Comparison of ENCODE assay signal across 12 cellular contexts in genomic region chr11:9017773-9018172, GRCh38. TPM values are rescaled to one million over a fixed set of nuclear protein-coding genes. Genes with fewer than 3 reads are reported as not detected.
DNase-seq lines count a peak whose midpoint lies in the region; ATAC-seq and TF ChIP-seq lines count a peak whose summit lies in the region.
"Had no signal": no experiment of that assay in that cellular context is flagged by ENCODE, and none has a peak within 500 bp of the region (broad histone marks: within the 10 kb centered on the region; RNA-seq: fewer than 3 reads in every experiment).

No MANE protein-coding gene starts in this region.

- TF ChIP-seq CTCF in GM10248 (IDR thresholded peaks at IDR 0.05; ENCODE audit: control extremely low read depth, extremely low read depth, low read depth, missing control alignments) (no peak), gastrocnemius medialis (IDR thresholded peaks at IDR 0.05 in 4 of 5, conservative IDR thresholded peaks at IDR 0.05 in 1 of 5) (no peak)

- in situ Hi-C loops in gastrocnemius medialis (cut with MboI; ENCODE audit: low sequenced_read_pairs in 4 of 4), result loop anchor here (5.0 to 25.0 kb wide), 4 partner anchors 115 to 470 kb away; no protein-coding TSS in a partner anchor

- H3K9me3 ChIP-seq in SJCRH30 (replicated peaks) (no peaks in the 10 kb centered on the region; the same call in 1 of the 2 replicates), gastrocnemius medialis (no peaks in the 10 kb centered on the region)

- no peak overlapping the region for H3K4me3 ChIP-seq in SJCRH30
- H3K4me3 ChIP-seq in gastrocnemius medialis, result no peak overlapping the region

- ATAC-seq in gastrocnemius medialis (peak; percentile 51 to 54), GM21390 (IDR thresholded peaks at IDR 0.05; ENCODE audit: unreplicated experiment) (no peak), GM19467 (IDR thresholded peaks at IDR 0.05; ENCODE audit: unreplicated experiment) (no peak)
- ATAC-seq: HCT116 had no signal

- intact Hi-C loops in gastrocnemius medialis (cut with DNase I; ENCODE audit: low total_unique reads), result no loop called here

- H3K9me3 Mint-ChIP-seq in activated T-cell treated with anti-CD3 and anti-CD28 coated beads, Interleukin-2, amount 50 U/mL, for 24 hours, result no peaks in the 10 kb centered on the region

- peaks cover 16% of the 10 kb centered on the region for H3K4me1 ChIP-seq in SJCRH30
- peaks cover 0 to 16% of the 10 kb centered on the region in 2 donors for H3K4me1 ChIP-seq in gastrocnemius medialis
- H3K4me1 ChIP-seq: parathyroid adenoma had no signal

- H3K36me3 ChIP-seq in SJCRH30 (no peaks in the 10 kb centered on the region), gastrocnemius medialis (no peaks in the 10 kb centered on the region)

- POLR2A ChIA-PET in GM10248 (lab: Yijun Ruan, JAX), result no interaction called here

- H3K27ac Mint-ChIP-seq in activated T-cell treated with anti-CD3 and anti-CD28 coated beads, Interleukin-2, amount 50 U/mL, for 24 hours, result no peak overlapping the region

- CTCF ChIA-PET in GM10248 (lab: Yijun Ruan, JAX), result interaction anchor here (1.1 to 10.3 kb wide), 7 partner anchors 12 to 489 kb away, joined by 3 to 224 read pairs (median 35); partner anchors contain the start of gene NRIP3

- no peak overlapping the region for H3K4me3 Mint-ChIP-seq in activated T-cell treated with anti-CD3 and anti-CD28 coated beads, Interleukin-2, amount 50 U/mL, for 24 hours

- no peaks in the 10 kb centered on the region for H3K36me3 Mint-ChIP-seq in activated T-cell treated with anti-CD3 and anti-CD28 coated beads, Interleukin-2, amount 50 U/mL, for 24 hours (ENCODE audit: low read depth)

- no peaks in the 10 kb centered on the region for H3K27me3 ChIP-seq in SJCRH30
- no peaks in the 10 kb centered on the region for H3K27me3 ChIP-seq in gastrocnemius medialis

- DNase-seq in GM10248 (ENCODE audit: extremely low spot score) (peak; percentile 28), SJCRH30 (peak; percentile 31 to 43), globus pallidus (ENCODE audit: low spot score) (peak; percentile 35), gastrocnemius medialis (peak; percentile 36 to 52), OCI-M2 (lab: John Stamatoyannopoulos, UW; ENCODE audit: unreplicated experiment) (no peak)
- DNase-seq in activated T-cell treated with anti-CD3 and anti-CD28 coated beads, Interleukin-2, amount 50 U/mL, for 24 hours, result no peak
- DNase-seq: activated T-cell treated with anti-CD3 and anti-CD28 coated beads, Interleukin-2, amount 50 U/mL, for 48 hours; NCI-H345 had no signal

- H3K27ac ChIP-seq in SJCRH30 (no peak overlapping the region), gastrocnemius medialis (no peak overlapping the region)
- H3K27ac ChIP-seq: parathyroid adenoma had no signal

- peaks cover 15% of the 10 kb centered on the region for H3K4me1 Mint-ChIP-seq in activated T-cell treated with anti-CD3 and anti-CD28 coated beads, Interleukin-2, amount 50 U/mL, for 24 hours (ENCODE audit: low read depth)

- H3K27me3 Mint-ChIP-seq in activated T-cell treated with anti-CD3 and anti-CD28 coated beads, Interleukin-2, amount 50 U/mL, for 24 hours, result peaks cover 6% of the 10 kb centered on the region

- TF ChIP-seq POLR2A in gastrocnemius medialis (IDR thresholded peaks at IDR 0.05), result no peak

RNA-seq across cellular contexts. Expression of gene NRIP3, which starts 14.0 kb away (rescaled TPM):
- total RNA-seq in SJCRH30 (2014; rRNA removed; shearing (Covaris generic)), result 10.1 and 13.2 TPM in 2 replicates
- total RNA-seq in gastrocnemius medialis, result 1 to 10 TPM in 2 of 4 donors, under 1 TPM in 1, not detected in 1; 0.10 to 3.4 (median 1.1) TPM

RNA-seq across cellular contexts. Expression of gene TMEM9B, which starts 53.5 kb away (rescaled TPM):
- total RNA-seq in SJCRH30 (2014; rRNA removed; shearing (Covaris generic)), result 32.3 and 35.9 TPM in 2 replicates
- total RNA-seq in gastrocnemius medialis, result 10 to 100 TPM; 29.4 to 45.3 (median 40.1) TPM

Comparison
In these comparisons a context has a peak if more than half of its experiments do, and no peak if none do; other contexts are left out.
1. DNase-seq: peak in GM10248 (single experiment), SJCRH30 (2 of 2), globus pallidus (single experiment) and gastrocnemius medialis (2 of 2); none in OCI-M2 (single experiment) and activated T-cell treated with anti-CD3 and anti-CD28 coated beads, Interleukin-2, amount 50 U/mL, for 24 hours (single experiment).
2. ATAC-seq: peak in gastrocnemius medialis (2 of 2); none in GM21390 (single experiment) and GM19467 (single experiment).